In the genomic region with DNA sequence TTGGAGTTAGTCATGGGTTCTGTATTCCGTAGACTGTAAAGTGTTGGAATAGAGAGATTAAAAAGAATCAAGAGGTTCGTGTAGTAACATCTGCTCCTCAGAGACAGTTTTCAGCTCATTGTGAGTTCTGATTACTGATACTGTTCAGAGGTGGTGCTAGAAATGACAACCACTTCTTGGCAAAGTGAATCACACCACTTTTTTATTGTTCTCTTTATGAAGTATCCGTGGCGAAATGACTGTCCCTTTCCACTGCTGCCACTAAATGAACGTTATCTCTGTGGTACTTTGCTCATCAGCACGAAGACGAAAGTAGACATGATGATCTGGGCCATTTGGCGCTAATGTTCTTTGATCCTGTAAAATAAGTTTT, we compare ENCODE assay signal across 8 cellular contexts. TPM values are rescaled to one million over a fixed set of nuclear protein-coding genes. Genes with fewer than 3 reads are reported as not detected.
DNase-seq lines count a peak whose midpoint lies in the region; ATAC-seq, FAIRE-seq and TF ChIP-seq lines count a peak whose summit lies in the region.

No MANE protein-coding gene starts in this region.

- peak overlapping the region; percentile 96 for H3K4me2 ChIP-seq in astrocyte (ENCODE audit: low read length)

- H3K9me3 ChIP-seq in astrocyte (ENCODE audit: insufficient read depth, low read depth, low read length), result peaks cover 4% of the 10 kb centered on the region
- peaks cover 4% of the 10 kb centered on the region for H3K9me3 ChIP-seq in mononuclear cell (ENCODE audit: low read depth, low read length)

- H3K27me3 Mint-ChIP-seq in astrocyte (ENCODE audit: low read depth, unreplicated experiment), result peaks cover 5% of the 10 kb centered on the region

- peak overlapping the region; percentile 95 for H3K4me3 Mint-ChIP-seq in astrocyte (ENCODE audit: unreplicated experiment)

- H3K79me2 ChIP-seq in ACC112 (ENCODE audit: control insufficient read depth, insufficient read depth, low read length, unreplicated experiment) (peaks cover 34% of the 10 kb centered on the region), astrocyte (ENCODE audit: insufficient read depth, low read length) (peaks cover 31% of the 10 kb centered on the region)

- H3K36me3 ChIP-seq in ACC112 (ENCODE audit: insufficient read depth, low read length), result peaks cover 8% of the 10 kb centered on the region; the same call in 1 of the 2 replicates
- H3K36me3 ChIP-seq in astrocyte (ENCODE audit: insufficient read depth, low read length), result peaks cover 13% of the 10 kb centered on the region

- peak overlapping the region; percentile 39; the same call in 1 of the 2 replicates for H3K27ac ChIP-seq in ACC112 (ENCODE audit: low read depth, low read length)
- H3K27ac ChIP-seq in astrocyte (ENCODE audit: low read depth, low read length), result peak overlapping the region; percentile 71

- DNase-seq in astrocyte (ENCODE audit: low read depth) (no peak), GM10266 (ENCODE audit: extremely low spot score) (no peak), ureter (ENCODE audit: low spot score) (no peak)

- ATAC-seq in HG02885 (IDR thresholded peaks at IDR 0.05; ENCODE audit: poor library complexity, unreplicated experiment), result peak; percentile 6
- ATAC-seq in GM19455 (IDR thresholded peaks at IDR 0.05; ENCODE audit: unreplicated experiment), result no peak
- ATAC-seq in HG03378 (IDR thresholded peaks at IDR 0.05; ENCODE audit: unreplicated experiment), result no peak

- peak overlapping the region; percentile 90 for H3K9ac ChIP-seq in astrocyte (ENCODE audit: low read length)

- TF ChIP-seq CTCF in astrocyte (IDR thresholded peaks at IDR 0.05; ENCODE audit: insufficient read depth, low read depth, low read length), result no peak
- TF ChIP-seq CTCF in GM10266 (IDR thresholded peaks at IDR 0.05; ENCODE audit: control insufficient read depth, insufficient read depth, low read depth, missing control alignments), result no peak

- peaks cover 4% of the 10 kb centered on the region for H3K9me3 Mint-ChIP-seq in astrocyte (ENCODE audit: unreplicated experiment)

- H3K27me3 ChIP-seq in ACC112 (ENCODE audit: insufficient read depth, low read length), result no peaks in the 10 kb centered on the region
- no peaks in the 10 kb centered on the region for H3K27me3 ChIP-seq in astrocyte (ENCODE audit: insufficient read depth, low read length)
- peaks cover 16% of the 10 kb centered on the region for H3K27me3 ChIP-seq in mononuclear cell (ENCODE audit: insufficient read depth, low read length)

- peak overlapping the region; percentile 27 for H3K27ac Mint-ChIP-seq in astrocyte (ENCODE audit: unreplicated experiment)

- no peaks in the 10 kb centered on the region for H4K20me1 ChIP-seq in astrocyte (ENCODE audit: insufficient read depth, low read length)

- H3K4me3 ChIP-seq in ACC112 (ENCODE audit: low read depth, low read length) (peak overlapping the region; percentile 95), astrocyte (ENCODE audit: insufficient read depth, low read depth, low read length) (peak overlapping the region; percentile 92), mononuclear cell (ENCODE audit: low read length) (peak overlapping the region; percentile 84)

- H3K4me1 ChIP-seq in ACC112 (ENCODE audit: control insufficient read depth, insufficient read depth, low read length, unreplicated experiment) (peaks cover 15% of the 10 kb centered on the region), astrocyte (ENCODE audit: insufficient read depth, low read length) (peaks cover 11% of the 10 kb centered on the region), mononuclear cell (ENCODE audit: insufficient read depth, low read length) (peaks cover 24% of the 10 kb centered on the region)

- no peak for FAIRE-seq in astrocyte (lab: Jason Lieb, UNC)

- no peaks in the 10 kb centered on the region for H3K36me3 Mint-ChIP-seq in astrocyte (ENCODE audit: low read depth, unreplicated experiment)

- H2AFZ ChIP-seq in ACC112 (ENCODE audit: low read length, unreplicated experiment) (peak overlapping the region; percentile 98), astrocyte (ENCODE audit: low read depth, low read length) (peak overlapping the region; percentile 89)

- peaks cover 8% of the 10 kb centered on the region for H3K4me1 Mint-ChIP-seq in astrocyte (ENCODE audit: low read depth, unreplicated experiment)

RNA-seq across cellular contexts. Expression of gene RPP30, which starts 0.9 kb away (rescaled TPM):
- 24.9 and 32.0 TPM in 2 replicates for total RNA-seq in astrocyte
- total RNA-seq in mononuclear cell, result 34.1 TPM
- total RNA-seq in ureter, result 32.9 TPM

RNA-seq across cellular contexts. Expression of gene HTR7, which starts 14.8 kb away (rescaled TPM):
- 0.72 and 0.89 TPM in 2 replicates for total RNA-seq in astrocyte
- total RNA-seq in mononuclear cell, result 2.1 TPM
- 0.65 TPM for total RNA-seq in ureter

RNA-seq across cellular contexts. Expression of gene ANKRD1, which starts 48.3 kb away (rescaled TPM):
- total RNA-seq in astrocyte (841 and 913 TPM in 2 replicates), mononuclear cell (not detected), ureter (0.62 TPM)

Comparison
In these comparisons a context has a peak if more than half of its experiments do, and no peak if none do; other contexts are left out.
1. RNA of gene ANKRD1, which starts 48.3 kb away (total RNA-seq): 841 to 913 TPM in astrocyte; 0.62 TPM in ureter (single experiment) and not detected in mononuclear cell (single experiment); every median in the first group is over 100 times any median in the second.
2. Peak in every context shown above with its lines, with median percentiles within 50 percentile points of each other: H3K4me3 ChIP-seq.